1 cellular context compared by ENCODE assay signal in genomic region chr1:9549955-9550546, GRCh38.
TF ChIP-seq lines count a peak whose summit lies in the region.

No MANE protein-coding gene starts in this region.

TF ChIP-seq in HepG2, 621 proteins besides CTCF, POLR2A, EP300 and RAD21 (continued from another document and continues in another):
- TF ChIP-seq ZNF512 (CRISPR knock-in tag; IDR thresholded peaks at IDR 0.05), result no peak
- TF ChIP-seq ZNF264 (CRISPR knock-in tag; IDR thresholded peaks at IDR 0.05), result peak; percentile 88
- no peak for TF ChIP-seq MLXIP (CRISPR knock-in tag; IDR thresholded peaks at IDR 0.05; ENCODE audit: borderline replicate concordance)
- no peak for TF ChIP-seq ZNF780A (CRISPR knock-in tag; IDR thresholded peaks at IDR 0.05)
- TF ChIP-seq CREM (IDR thresholded peaks at IDR 0.05), result peak; percentile 93
- no peak for TF ChIP-seq CREM (CRISPR knock-in tag; IDR thresholded peaks at IDR 0.05)
- peak; percentile 22; the same call in 1 of the 2 replicates for TF ChIP-seq ZMYM3 (CRISPR knock-in tag; IDR thresholded peaks at IDR 0.05)
- no peak for TF ChIP-seq ZNF326 (CRISPR knock-in tag; IDR thresholded peaks at IDR 0.05; ENCODE audit: borderline replicate concordance)
- no peak for TF ChIP-seq MLLT10 (CRISPR knock-in tag; IDR thresholded peaks at IDR 0.05)
- TF ChIP-seq LRRFIP1 (CRISPR knock-in tag; conservative IDR thresholded peaks at IDR 0.05), result no peak
- TF ChIP-seq ZNF503 (CRISPR knock-in tag; IDR thresholded peaks at IDR 0.05), result peak; percentile 89
- TF ChIP-seq ZGPAT (CRISPR knock-in tag; IDR thresholded peaks at IDR 0.05), result peak; percentile 76; the same call in 1 of the 2 replicates
- TF ChIP-seq GPN1 (CRISPR knock-in tag; IDR thresholded peaks at IDR 0.05; ENCODE audit: borderline replicate concordance), result no peak
- TF ChIP-seq DZIP1 (CRISPR knock-in tag; IDR thresholded peaks at IDR 0.05), result no peak
- peak; percentile 92 to 95 for TF ChIP-seq NR2F1 (CRISPR knock-in tag; IDR thresholded peaks at IDR 0.05)
- no peak for TF ChIP-seq ZNF552 (CRISPR knock-in tag; IDR thresholded peaks at IDR 0.05; ENCODE audit: borderline replicate concordance)
- no peak for TF ChIP-seq HNRNPL (IDR thresholded peaks at IDR 0.05; ENCODE audit: low read depth, low read length)
- no peak for TF ChIP-seq ZNF383 (CRISPR knock-in tag; IDR thresholded peaks at IDR 0.05; ENCODE audit: borderline replicate concordance)
- TF ChIP-seq ZEB1 (IDR thresholded peaks at IDR 0.05; ENCODE audit: insufficient replicate concordance, low read depth), result peak; percentile 81
- no peak for TF ChIP-seq RNF2 (conservative IDR thresholded peaks at IDR 0.05; ENCODE audit: low read depth)
- no peak for TF ChIP-seq ZNF713 (CRISPR knock-in tag; IDR thresholded peaks at IDR 0.05)
- TF ChIP-seq FLYWCH1 (CRISPR knock-in tag; IDR thresholded peaks at IDR 0.05), result no peak
- TF ChIP-seq ZNF687 (CRISPR knock-in tag; IDR thresholded peaks at IDR 0.05), result no peak
- peak; percentile 92 for TF ChIP-seq SAP130 (CRISPR knock-in tag; IDR thresholded peaks at IDR 0.05; ENCODE audit: low read depth)
- peak; percentile 97 for TF ChIP-seq MIXL1 (CRISPR knock-in tag; IDR thresholded peaks at IDR 0.05)
- TF ChIP-seq NFAT5 (CRISPR knock-in tag; IDR thresholded peaks at IDR 0.05), result no peak
- 0 out of 2 replicates have a peak, but pooled peaks have one; percentile 62 for TF ChIP-seq ZBTB3 (CRISPR knock-in tag; IDR thresholded peaks at IDR 0.05; ENCODE audit: borderline replicate concordance, low read depth)
- TF ChIP-seq TBL1XR1 (IDR thresholded peaks at IDR 0.05; ENCODE audit: borderline replicate concordance, low read length, partially characterized antibody), result peak; percentile 64
- TF ChIP-seq MEF2D (CRISPR knock-in tag; IDR thresholded peaks at IDR 0.05), result peak; percentile 86
- peak; percentile 98; the same call in 1 of the 2 replicates for TF ChIP-seq RXRA (CRISPR knock-in tag; IDR thresholded peaks at IDR 0.05)
- no peak for TF ChIP-seq ZBTB44 (CRISPR knock-in tag; IDR thresholded peaks at IDR 0.05)
